10 cellular contexts compared by ENCODE assay signal in the genomic region with DNA sequence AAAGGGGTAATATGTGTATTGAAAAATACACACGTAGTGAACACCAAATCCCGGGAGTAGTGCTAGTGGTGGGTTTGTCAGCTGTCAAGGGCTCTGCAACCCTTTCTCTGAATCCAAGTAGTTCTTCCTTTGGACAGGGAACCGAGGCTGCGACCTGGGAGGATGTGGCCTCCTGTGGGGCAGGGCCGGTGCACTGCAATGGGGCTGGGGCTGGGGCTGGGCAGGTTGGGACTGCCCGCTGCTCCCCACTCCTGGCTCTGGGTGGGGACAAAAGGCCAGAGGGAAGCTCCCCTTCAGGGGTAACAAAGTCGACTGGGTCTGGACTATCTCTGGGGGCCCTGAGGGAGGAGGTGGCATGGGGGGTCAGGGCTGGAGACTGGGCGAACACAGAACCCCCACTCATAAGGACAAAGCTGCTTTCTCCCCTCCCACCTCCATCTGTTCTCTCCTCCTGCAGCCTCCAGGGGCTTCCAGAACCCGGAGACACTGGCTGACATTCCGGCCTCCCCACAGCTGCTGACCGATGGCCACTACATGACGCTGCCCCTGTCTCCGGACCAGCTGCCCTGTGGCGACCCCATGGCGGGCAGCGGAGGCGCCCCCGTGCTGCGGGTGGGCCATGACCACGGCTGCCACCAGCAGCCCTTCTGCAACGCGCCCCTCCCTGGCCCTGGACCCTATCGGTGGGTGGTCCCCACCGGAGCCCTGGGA. TPM values are rescaled to one million over a fixed set of nuclear protein-coding genes. Genes with fewer than 3 reads are reported as not detected.
DNase-seq lines count a peak whose midpoint lies in the region; ATAC-seq and TF ChIP-seq lines count a peak whose summit lies in the region.
"Not testable (repeated sequence)": the region's sequence is repeated elsewhere in the genome, so short reads cannot be mapped to it uniquely, and the experiment has no call there.
"Had no signal": no experiment of that assay in that cellular context is flagged by ENCODE, and none has a peak within 500 bp of the region (broad histone marks: within the 10 kb centered on the region; RNA-seq: fewer than 3 reads in every experiment).

No MANE protein-coding gene starts in this region.

- intact Hi-C loops in HCT116 (cut with micrococcal nuclease); Panc1 (cut with micrococcal nuclease; ENCODE audit: unreplicated experiment); left colon (cut with DNase I, micrococcal nuclease): not testable (repeated sequence)

- not testable (repeated sequence) for H3K27ac Mint-ChIP-seq in osteocyte (ENCODE audit: unreplicated experiment); type B pancreatic cell

- H3K79me2 ChIP-seq in HCT116 (ENCODE audit: insufficient read depth, low read length), result not testable (repeated sequence)

- not testable (repeated sequence) for H3K4me3 Mint-ChIP-seq in osteocyte (ENCODE audit: unreplicated experiment); type B pancreatic cell

- not testable (repeated sequence) for DNase-seq in HCT116 (ENCODE audit: low read depth, low spot score); Panc1 (ENCODE audit: low read depth, low spot score)
- peak; percentile 10 to 14 for DNase-seq in activated T-cell treated with anti-CD3 and anti-CD28 coated beads, Interleukin-2, amount 50 U/mL, for 48 hours
- DNase-seq in left colon (peak in 1 of 2 donors; percentile 24), osteocyte (ENCODE audit: extremely low spot score, unreplicated experiment) (peak; percentile 76), type B pancreatic cell (ENCODE audit: extremely low spot score, unreplicated experiment) (peak; percentile 69)

- H3K36me3 ChIP-seq in HCT116 (ENCODE audit: control insufficient read depth in 1 of 2, insufficient read depth in 2 of 2, low read length in 2 of 2); Panc1 (ENCODE audit: control insufficient read depth, insufficient read depth, low read length): not testable (repeated sequence)

- peaks cover 22 to 27% of the 10 kb centered on the region in 2 experiments for H3K4me1 ChIP-seq in HCT116 (ENCODE audit: control insufficient read depth in 1 of 2, insufficient read depth in 2 of 2, low read length in 2 of 2)
- peaks cover 25% of the 10 kb centered on the region for H3K4me1 ChIP-seq in Panc1 (ENCODE audit: control insufficient read depth, insufficient read depth, low read length)

- CTCF ChIA-PET in HCT116 (lab: Charles Lee); Panc1 (lab: Charles Lee): not testable (repeated sequence)

- ATAC-seq in HCT116, result not testable (repeated sequence)
- peak; percentile 39 for ATAC-seq in Panc1
- peak; percentile 27 for ATAC-seq in esophagus mucosa
- peak; percentile 4 for ATAC-seq in left colon

- not testable (repeated sequence) for H2AFZ ChIP-seq in HCT116 (ENCODE audit: low read depth, low read length, poor library complexity, severe bottlenecking)

- peak overlapping the region; percentile 53; the same call in 1 of the 2 replicates for H3K9ac ChIP-seq in HCT116 (ENCODE audit: low read length)

- not testable (repeated sequence) for TF ChIP-seq RAD21 in HCT116 (IDR thresholded peaks at IDR 0.05; ENCODE audit: low read depth)

- RAD21 ChIA-PET in HCT116 (lab: Charles Lee; ENCODE audit: low non-redundant PET in 1 of 2, low total read pairs in 2 of 2, uncharacterized antibody in 2 of 2, unreplicated experiment in 2 of 2), result not testable (repeated sequence)

- BruUV-seq in HCT116 (replicated peaks; lab: Mats Ljungman, UMichigan); Panc1 (replicated peaks; lab: Mats Ljungman, UMichigan): not testable (repeated sequence)

- H3K9me3 Mint-ChIP-seq in osteocyte (ENCODE audit: unreplicated experiment); type B pancreatic cell: not testable (repeated sequence)

- H3K4me1 Mint-ChIP-seq in osteocyte (ENCODE audit: unreplicated experiment), result peaks cover 18% of the 10 kb centered on the region
- not testable (repeated sequence) for H3K4me1 Mint-ChIP-seq in type B pancreatic cell (ENCODE audit: unreplicated experiment)

- POLR2A ChIA-PET in HCT116 (lab: Charles Lee); Panc1 (lab: Charles Lee): not testable (repeated sequence)

- H3K9me2 ChIP-seq in HCT116 (ENCODE audit: insufficient read depth), result not testable (repeated sequence)

- peak overlapping the region; percentile 35; the same call in 1 of the 2 replicates for H3K27ac ChIP-seq in HCT116 (ENCODE audit: low read depth, low read length)
- not testable (repeated sequence) for H3K27ac ChIP-seq in Panc1 (ENCODE audit: low read length)

- H3K36me3 Mint-ChIP-seq in osteocyte (ENCODE audit: unreplicated experiment); type B pancreatic cell: not testable (repeated sequence)

- not testable (repeated sequence) for H3K27me3 ChIP-seq in HCT116 (ENCODE audit: insufficient read depth, low read length); Panc1 (ENCODE audit: control insufficient read depth, insufficient read depth, low read length)

- TF ChIP-seq CTCF in HCT116 (IDR thresholded peaks at IDR 0.05 in 2 of 3, conservative IDR thresholded peaks at IDR 0.05 in 1 of 3; ENCODE audit: borderline replicate concordance in 1 of 3, insufficient read depth in 1 of 3, low read depth in 2 of 3, low read length in 2 of 3); Panc1 (IDR thresholded peaks at IDR 0.05); osteocyte (IDR thresholded peaks at IDR 0.05); type B pancreatic cell (conservative IDR thresholded peaks at IDR 0.05): not testable (repeated sequence)

- in situ Hi-C loops in Panc1 (cut with HindIII; ENCODE audit: low pct_unique_long_range_greater_than_20kb, low sequenced_read_pairs), result not testable (repeated sequence)

- peak overlapping the region; percentile 42 to 48 for H3K4me3 ChIP-seq in HCT116 (replicated peaks in 1 of 2; ENCODE audit: low read depth in 1 of 2, low read length in 2 of 2)
- H3K4me3 ChIP-seq in Panc1 (ENCODE audit: low read depth in 2 of 2, low read length in 2 of 2), result peak overlapping the region; percentile 34 to 44

- H3K4me2 ChIP-seq in HCT116 (ENCODE audit: low read length), result peak overlapping the region; percentile 50

- H3K9me3 ChIP-seq in HCT116 (ENCODE audit: control insufficient read depth in 1 of 2, insufficient read depth in 1 of 2, low read depth in 1 of 2, low read length in 2 of 2); Panc1 (ENCODE audit: control insufficient read depth, insufficient read depth, low read depth, low read length): not testable (repeated sequence)

- not testable (repeated sequence) for TF ChIP-seq POLR2A in HCT116 (IDR thresholded peaks at IDR 0.05; ENCODE audit: borderline replicate concordance, extremely low read depth, insufficient read depth, insufficient read length)

- not testable (repeated sequence) for H3K27me3 Mint-ChIP-seq in osteocyte (ENCODE audit: unreplicated experiment); type B pancreatic cell

- H4K20me1 ChIP-seq in HCT116 (ENCODE audit: insufficient read depth), result not testable (repeated sequence)

RNA-seq across cellular contexts. Expression of gene UPK3B, which starts 1.0 kb away (rescaled TPM):
- total RNA-seq in HCT116 (2021; ENCODE audit: unreplicated experiment) (2.3 TPM), Panc1 (2021; ENCODE audit: unreplicated experiment) (9.8 TPM), esophagus mucosa (9.6 TPM), left colon (1 to 10 TPM; 2.5 to 7.2 TPM), osteocyte (1.5 and 2.2 TPM in 2 replicates), type B pancreatic cell (ENCODE audit: low replicate concordance) (10.7 and 11.2 TPM in 2 replicates)
- polyA plus RNA-seq in HCT116 (2012), result 1.0 and 1.2 TPM in 2 replicates
- 23.7 TPM for polyA plus RNA-seq in Panc1 (2012; ENCODE audit: insufficient read length)
- polyA plus RNA-seq: AG04450; CD4-positive, alpha-beta memory T cell; GM23248 had no signal

RNA-seq across cellular contexts. Expression of gene SPDYE16, which starts 31.7 kb away (rescaled TPM):
- total RNA-seq in HCT116 (2021; ENCODE audit: unreplicated experiment) (not detected), Panc1 (2021; ENCODE audit: unreplicated experiment) (not detected), esophagus mucosa (not detected), left colon (under 1 TPM in 1 of 2 donors, not detected in 1; 0.12 TPM), osteocyte (not detected in 2 replicates), type B pancreatic cell (ENCODE audit: low replicate concordance) (0.19 and 0.51 TPM in 2 replicates)
- 0.12 and 0.15 TPM in 2 replicates for polyA plus RNA-seq in HCT116 (2012)
- 0.62 TPM for polyA plus RNA-seq in Panc1 (2012; ENCODE audit: insufficient read length)
- total RNA-seq: GM23248 had no signal
- polyA plus RNA-seq: AG04450 had no signal

RNA-seq across cellular contexts. Expression of gene DTX2, which starts 49.8 kb away (rescaled TPM):
- total RNA-seq in HCT116 (2021; ENCODE audit: unreplicated experiment) (37.4 TPM), Panc1 (2021; ENCODE audit: unreplicated experiment) (27.4 TPM), esophagus mucosa (56.2 TPM), left colon (100 to 1,000 TPM in 1 of 2 donors, 10 to 100 TPM in 1; 57.9 to 120 TPM), osteocyte (29.7 and 32.6 TPM in 2 replicates), type B pancreatic cell (ENCODE audit: low replicate concordance) (30.1 and 30.6 TPM in 2 replicates)
- 26.4 and 27.7 TPM in 2 replicates for polyA plus RNA-seq in HCT116 (2012)
- 17.9 TPM for polyA plus RNA-seq in Panc1 (2012; ENCODE audit: insufficient read length)
